ENCODE assay signal across 11 cellular contexts in genomic region chrX:23803931-23804381, GRCh38. TPM values are rescaled to one million over a fixed set of nuclear protein-coding genes. Genes with fewer than 3 reads are reported as not detected.
DNase-seq lines count a peak whose midpoint lies in the region; ATAC-seq and TF ChIP-seq lines count a peak whose summit lies in the region.
"Had no signal": no experiment of that assay in that cellular context is flagged by ENCODE, and none has a peak within 500 bp of the region (broad histone marks: within the 10 kb centered on the region; RNA-seq: fewer than 3 reads in every experiment).

No MANE protein-coding gene starts in this region.

- H3K4me1 ChIP-seq in ACC112 (ENCODE audit: control insufficient read depth, insufficient read depth, low read length, unreplicated experiment) (peaks cover 39% of the 10 kb centered on the region), mucosa of rectum (ENCODE audit: control insufficient read depth in 2 of 2, insufficient read depth in 2 of 2, low read length in 2 of 2) (peaks cover 12 to 26% of the 10 kb centered on the region in 2 donors)

- H3K4me1 Mint-ChIP-seq in T-cell, result peaks cover 0 to 2% (median 0%) of the 10 kb centered on the region in 3 donors
- H3K4me1 Mint-ChIP-seq: central memory CD8-positive, alpha-beta T cell had no signal

- no peak overlapping the region for H3K27ac Mint-ChIP-seq in T-cell
- H3K27ac Mint-ChIP-seq: naive thymus-derived CD4-positive, alpha-beta T cell; WTC11 had no signal

- CTCF ChIA-PET in T-cell (lab: Charles Lee), result no interaction called here

- no peak overlapping the region for H3K4me3 Mint-ChIP-seq in T-cell
- H3K4me3 Mint-ChIP-seq: central memory CD8-positive, alpha-beta T cell; naive thymus-derived CD4-positive, alpha-beta T cell; WTC11 had no signal

- no peaks in the 10 kb centered on the region for H3K9me3 ChIP-seq in mucosa of rectum (ENCODE audit: control insufficient read depth in 2 of 2, low read length in 2 of 2)

- peaks cover 0 to 4% of the 10 kb centered on the region in 2 donors for H3K27me3 Mint-ChIP-seq in T-cell
- H3K27me3 Mint-ChIP-seq: central memory CD8-positive, alpha-beta T cell; naive thymus-derived CD4-positive, alpha-beta T cell had no signal

- ATAC-seq in T-cell (replicated peaks in 1 of 4), result no peak
- ATAC-seq: naive thymus-derived CD4-positive, alpha-beta T cell; WTC11 had no signal

- H3K36me3 ChIP-seq in ACC112 (ENCODE audit: insufficient read depth, low read length), result no peaks in the 10 kb centered on the region
- H3K36me3 ChIP-seq in mucosa of rectum (ENCODE audit: control insufficient read depth in 2 of 2, insufficient read depth in 2 of 2, low read length in 2 of 2), result no peaks in the 10 kb centered on the region

- H3K79me2 ChIP-seq in ACC112 (ENCODE audit: control insufficient read depth, insufficient read depth, low read length, unreplicated experiment), result no peaks in the 10 kb centered on the region

- H3K27ac ChIP-seq in ACC112 (ENCODE audit: low read depth, low read length), result peak overlapping the region; percentile 97
- H3K27ac ChIP-seq in mucosa of rectum (ENCODE audit: low read depth in 2 of 2, low read length in 2 of 2), result peak overlapping the region; percentile 76 to 78

- H3K9me3 Mint-ChIP-seq in T-cell, result no peaks in the 10 kb centered on the region
- H3K9me3 Mint-ChIP-seq: central memory CD8-positive, alpha-beta T cell; naive thymus-derived CD4-positive, alpha-beta T cell; WTC11 had no signal

- no peaks in the 10 kb centered on the region for H3K36me3 Mint-ChIP-seq in T-cell
- H3K36me3 Mint-ChIP-seq: naive thymus-derived CD4-positive, alpha-beta T cell; WTC11 had no signal

- H3K4me3 ChIP-seq in ACC112 (ENCODE audit: low read depth, low read length) (peak overlapping the region; percentile 42; the same call in 1 of the 2 replicates), epithelial cell of proximal tubule (ENCODE audit: low read depth, low read length) (no peak overlapping the region), mucosa of rectum (ENCODE audit: low read length in 2 of 2) (no peak overlapping the region)

- no peak for TF ChIP-seq CTCF in epithelial cell of proximal tubule (conservative IDR thresholded peaks at IDR 0.05; ENCODE audit: low read depth, low read length)

- POLR2A ChIA-PET in T-cell (lab: Charles Lee), result interaction anchor here in 1 of 2 donors (0.6 kb wide), 1 partner anchor 249 kb away, joined by 3 read pairs; no protein-coding TSS in a partner anchor

- DNase-seq in OCI-M1 (lab: John Stamatoyannopoulos, UW), result peak; percentile 3
- DNase-seq in epithelial cell of proximal tubule (ENCODE audit: low read depth), result peak; percentile 69
- no peak for DNase-seq in putamen (ENCODE audit: low spot score)
- no peak for DNase-seq in T-cell
- no peak for DNase-seq in T-helper 9 cell
- no peak for DNase-seq in DMS153 (lab: John Stamatoyannopoulos, UW)
- DNase-seq: naive thymus-derived CD4-positive, alpha-beta T cell had no signal

- no peak overlapping the region for H3K9ac ChIP-seq in mucosa of rectum (ENCODE audit: low read depth in 1 of 2, low read length in 2 of 2)

- H2AFZ ChIP-seq in ACC112 (ENCODE audit: low read length, unreplicated experiment), result peak overlapping the region; percentile 32

- no peaks in the 10 kb centered on the region for H3K27me3 ChIP-seq in ACC112 (ENCODE audit: insufficient read depth, low read length)
- no peaks in the 10 kb centered on the region for H3K27me3 ChIP-seq in mucosa of rectum (ENCODE audit: control insufficient read depth in 2 of 2, insufficient read depth in 2 of 2, low read length in 2 of 2)

RNA-seq across cellular contexts. Expression of gene SAT1, which starts 21.0 kb away (rescaled TPM):
- total RNA-seq in epithelial cell of proximal tubule (191 and 1,141 TPM in 2 replicates), T-cell (100 to 1,000 TPM in 2 of 5 donors, 10 to 100 TPM in 3; 89.6 to 258 (median 94.4) TPM)

Comparison
In these comparisons a context has a peak if more than half of its experiments do, and no peak if none do; other contexts are left out.
1. DNase-seq: peak in OCI-M1 (single experiment) and epithelial cell of proximal tubule (single experiment); none in putamen (single experiment), T-cell (0 of 34), T-helper 9 cell (single experiment) and DMS153 (single experiment).